25 cellular contexts compared by ENCODE assay signal in the genomic region with DNA sequence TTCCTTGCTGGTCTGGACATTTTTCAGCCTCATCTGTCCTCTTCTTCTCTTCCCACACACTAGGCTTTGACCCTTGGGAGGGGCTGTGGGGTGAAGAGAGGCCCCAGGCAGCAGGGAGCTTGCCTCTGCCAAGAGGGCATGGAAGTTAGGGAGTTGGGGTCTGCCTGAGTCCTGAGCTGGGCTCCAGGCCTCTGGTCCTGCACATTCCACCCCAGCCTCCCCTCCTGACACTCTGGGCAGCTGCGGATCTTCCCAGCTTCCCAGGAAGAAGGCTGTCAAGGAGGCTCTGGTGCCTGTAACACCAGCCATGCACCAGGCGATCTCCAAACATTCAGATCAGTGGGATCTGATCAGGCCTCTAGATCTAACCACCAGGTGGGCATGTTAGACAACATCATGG.
DNase-seq lines count a peak whose midpoint lies in the region; ATAC-seq, FAIRE-seq and TF ChIP-seq lines count a peak whose summit lies in the region.
"Had no signal": no experiment of that assay in that cellular context is flagged by ENCODE, and none has a peak within 500 bp of the region (broad histone marks: within the 10 kb centered on the region; RNA-seq: fewer than 3 reads in every experiment).

No MANE protein-coding gene starts in this region.

- FAIRE-seq in kidney (lab: Jason Lieb, UNC): no peak
- FAIRE-seq: A204.1, G401.6, GM12891, GM19239 had no signal

- TF ChIP-seq CTCF in kidney (IDR thresholded peaks at IDR 0.05; ENCODE audit: borderline replicate concordance, extremely low read depth, insufficient read depth) (no peak), lower lobe of right lung (IDR thresholded peaks at IDR 0.05) (no peak), neural crest cell (conservative IDR thresholded peaks at IDR 0.05) (no peak)

- H3K36me3 Mint-ChIP-seq in neural crest cell (ENCODE audit: low read depth): no peaks in the 10 kb centered on the region
- H3K36me3 Mint-ChIP-seq: CD14-positive monocyte; CD4-positive, alpha-beta memory T cell; CD4-positive, CD25-positive, alpha-beta regulatory T cell; CD8-positive, alpha-beta memory T cell had no signal

- H3K27me3 Mint-ChIP-seq in neural crest cell (ENCODE audit: low read depth): no peaks in the 10 kb centered on the region

- no peaks in the 10 kb centered on the region for H3K9me3 ChIP-seq in kidney (ENCODE audit: control insufficient read depth in 1 of 2, low read length in 2 of 2)
- no peaks in the 10 kb centered on the region for H3K9me3 ChIP-seq in lower lobe of right lung
- H3K9me3 ChIP-seq: BE2C, BLaER1 had no signal

- H3K4me1 Mint-ChIP-seq in neural crest cell: no peaks in the 10 kb centered on the region
- H3K4me1 Mint-ChIP-seq: CD4-positive, alpha-beta memory T cell; CD4-positive, CD25-positive, alpha-beta regulatory T cell; CD8-positive, alpha-beta memory T cell had no signal

- no peak overlapping the region for H3K27ac ChIP-seq in kidney (ENCODE audit: low read depth in 2 of 2, low read length in 2 of 2)
- no peak overlapping the region for H3K27ac ChIP-seq in lower lobe of right lung
- H3K27ac ChIP-seq: BLaER1 had no signal

- H3K4me3 ChIP-seq in kidney (ENCODE audit: low read length in 2 of 2): no peak overlapping the region
- H3K4me3 ChIP-seq in lower lobe of right lung: no peak overlapping the region
- H3K4me3 ChIP-seq: BLaER1 had no signal

- intact Hi-C loops in kidney (cut with DNase I) (no loop called here), lower lobe of right lung (cut with DNase I) (no loop called here)

- DNase-seq in kidney (peak; percentile 37), lower lobe of right lung (peak; percentile 24), neural crest cell (ENCODE audit: low read depth, low spot score) (no peak), NCI-H1048 (lab: John Stamatoyannopoulos, UW) (no peak), HuH-7 (ENCODE audit: low spot score) (no peak), DMS53 treated with DMSO at 0.1 percent for 48 hours (lab: John Stamatoyannopoulos, UW; ENCODE audit: unreplicated experiment) (no peak)
- DNase-seq: 8988T; ACHN; BE2C; C1 segment of cervical spinal cord; CD4-positive, alpha-beta memory T cell; CD4-positive, CD25-positive, alpha-beta regulatory T cell; CD8-positive, alpha-beta memory T cell; COR-L47; DMS 273 treated with DMSO at 0.1 percent for 48 hours; DMS153; DMS53; DMS79 treated with DMSO at 0.1 percent for 48 hours; GF-D8 had no signal

- no peaks in the 10 kb centered on the region for H3K9me3 Mint-ChIP-seq in neural crest cell
- H3K9me3 Mint-ChIP-seq: CD8-positive, alpha-beta memory T cell had no signal

- H3K36me3 ChIP-seq in kidney (ENCODE audit: control insufficient read depth in 1 of 2, insufficient read depth in 2 of 2, low read length in 2 of 2) (no peaks in the 10 kb centered on the region), lower lobe of right lung (no peaks in the 10 kb centered on the region)
- H3K36me3 ChIP-seq: BE2C, BLaER1 had no signal

- H3K4me3 Mint-ChIP-seq in neural crest cell: no peak overlapping the region
- H3K4me3 Mint-ChIP-seq: CD14-positive monocyte; CD4-positive, alpha-beta memory T cell; CD4-positive, CD25-positive, alpha-beta regulatory T cell; CD8-positive, alpha-beta memory T cell had no signal

- H3K27me3 ChIP-seq in lower lobe of right lung (ENCODE audit: low read depth): no peaks in the 10 kb centered on the region
- H3K27me3 ChIP-seq: BLaER1 had no signal

- no peak for ATAC-seq in lower lobe of right lung

- peak overlapping the region; percentile 78 for H3K27ac Mint-ChIP-seq in neural crest cell (ENCODE audit: unreplicated experiment)
- H3K27ac Mint-ChIP-seq: CD14-positive monocyte; CD4-positive, alpha-beta memory T cell; CD4-positive, CD25-positive, alpha-beta regulatory T cell; CD8-positive, alpha-beta memory T cell had no signal

- no peaks in the 10 kb centered on the region for H3K4me1 ChIP-seq in kidney (ENCODE audit: control insufficient read depth in 1 of 2, insufficient read depth in 1 of 2, low read depth in 1 of 2, low read length in 2 of 2)
- no peaks in the 10 kb centered on the region for H3K4me1 ChIP-seq in lower lobe of right lung
- H3K4me1 ChIP-seq: BE2C had no signal

- no peak overlapping the region for H3K9ac ChIP-seq in kidney (ENCODE audit: low read length in 2 of 2)
- H3K9ac ChIP-seq: BLaER1 had no signal

Comparison
In these comparisons a context has a peak if more than half of its experiments do, and no peak if none do; other contexts are left out.
1. DNase-seq: peak in kidney (single experiment) and lower lobe of right lung (single experiment); none in neural crest cell (single experiment), NCI-H1048 (single experiment), HuH-7 (single experiment) and DMS53 treated with DMSO at 0.1 percent for 48 hours (single experiment).